10 cellular contexts compared by ENCODE assay signal in genomic region chr4:153651961-153652784, GRCh38. TPM values are rescaled to one million over a fixed set of nuclear protein-coding genes. Genes with fewer than 3 reads are reported as not detected.
DNase-seq lines count a peak whose midpoint lies in the region; ATAC-seq and TF ChIP-seq lines count a peak whose summit lies in the region.
"Had no signal": no experiment of that assay in that cellular context is flagged by ENCODE, and none has a peak within 500 bp of the region (broad histone marks: within the 10 kb centered on the region; RNA-seq: fewer than 3 reads in every experiment).

No MANE protein-coding gene starts in this region.

- intact Hi-C loops in adrenal gland (cut with DNase I) (no loop called here), lower lobe of right lung (cut with DNase I) (no loop called here)

- H3K9me3 Mint-ChIP-seq in progenitor cell of endocrine pancreas (ENCODE audit: low read depth), result no peaks in the 10 kb centered on the region
- H3K9me3 Mint-ChIP-seq: neural crest cell had no signal

- no peaks in the 10 kb centered on the region for H3K9me3 ChIP-seq in adrenal gland (replicated peaks in 1 of 3)
- no peaks in the 10 kb centered on the region for H3K9me3 ChIP-seq in lower lobe of right lung
- H3K9me3 ChIP-seq: thoracic aorta had no signal

- no peak overlapping the region for H3K4me3 Mint-ChIP-seq in progenitor cell of endocrine pancreas (ENCODE audit: low read depth)
- H3K4me3 Mint-ChIP-seq: neural crest cell had no signal

- H3K4me1 ChIP-seq in adrenal gland (replicated peaks in 1 of 2) (no peaks in the 10 kb centered on the region), lower lobe of right lung (peaks cover 41% of the 10 kb centered on the region)

- WGBS in adrenal gland, 4 donors, result 61 to 83% (median 71%) methylated on average over 7 to 11 of the region's 11 CpGs

- no peaks in the 10 kb centered on the region for H3K4me1 Mint-ChIP-seq in progenitor cell of endocrine pancreas (ENCODE audit: low read depth)

- TF ChIP-seq CTCF in adrenal gland (IDR thresholded peaks at IDR 0.05) (no peak), lower lobe of right lung (IDR thresholded peaks at IDR 0.05) (no peak), progenitor cell of endocrine pancreas (IDR thresholded peaks at IDR 0.05; ENCODE audit: unreplicated experiment) (no peak)

- H3K36me3 Mint-ChIP-seq in progenitor cell of endocrine pancreas (ENCODE audit: insufficient read depth), result no peaks in the 10 kb centered on the region

- ATAC-seq in lower lobe of right lung (peak; percentile 39 to 56), HG02852 (IDR thresholded peaks at IDR 0.05; ENCODE audit: unreplicated experiment) (no peak)

- H3K27me3 ChIP-seq in adrenal gland (no peaks in the 10 kb centered on the region), lower lobe of right lung (ENCODE audit: low read depth) (no peaks in the 10 kb centered on the region)

- H3K27ac ChIP-seq in adrenal gland, result peak overlapping the region; percentile 39 to 93 (median 52)
- peak overlapping the region; percentile 78 for H3K27ac ChIP-seq in lower lobe of right lung

- DNase-seq in AML-193 (lab: John Stamatoyannopoulos, UW), result peak; percentile 76 to 83
- DNase-seq in Kasumi-1 (lab: John Stamatoyannopoulos, UW), result peak; percentile 28 to 50
- DNase-seq in adrenal gland, result peak; percentile 26 to 67 (median 30)
- DNase-seq in lower lobe of right lung, result no peak
- no peak for DNase-seq in NCI-H345 (lab: John Stamatoyannopoulos, UW)
- DNase-seq in iPS-NIHi11 (ENCODE audit: low spot score), result no peak
- no peak for DNase-seq in progenitor cell of endocrine pancreas (ENCODE audit: low spot score, unreplicated experiment)

- H3K27ac Mint-ChIP-seq in progenitor cell of endocrine pancreas, result no peak overlapping the region

- H3K36me3 ChIP-seq in adrenal gland (replicated peaks in 1 of 2) (no peaks in the 10 kb centered on the region), lower lobe of right lung (no peaks in the 10 kb centered on the region)
- H3K36me3 ChIP-seq: thoracic aorta had no signal

- TF ChIP-seq POLR2A in adrenal gland (IDR thresholded peaks at IDR 0.05), result no peak

- H3K27me3 Mint-ChIP-seq in progenitor cell of endocrine pancreas, result peaks cover 9% of the 10 kb centered on the region

- H3K4me3 ChIP-seq in adrenal gland (no peak overlapping the region), lower lobe of right lung (no peak overlapping the region)
- H3K4me3 ChIP-seq: thoracic aorta had no signal

RNA-seq across cellular contexts. Expression of gene TLR2, which starts 31.9 kb away (rescaled TPM):
- 10 to 100 TPM in 7 of 8 donors, 1 to 10 TPM in 1; 8.6 to 57.2 (median 32.8) TPM for total RNA-seq in adrenal gland
- polyA plus RNA-seq in adrenal gland, result 10 to 100 TPM in 1 of 3 donors, 1 to 10 TPM in 2; 8.7 to 12.5 (median 9.7) TPM
- total RNA-seq in lower lobe of right lung, result 102 TPM
- total RNA-seq in progenitor cell of endocrine pancreas, result 4.8 and 5.1 TPM in 2 replicates

Comparison
In these comparisons a context has a peak if more than half of its experiments do, and no peak if none do; other contexts are left out.
1. DNase-seq: peak in AML-193 (2 of 2), Kasumi-1 (2 of 2) and adrenal gland (7 of 7); none in lower lobe of right lung (single experiment), NCI-H345 (single experiment), iPS-NIHi11 (single experiment) and progenitor cell of endocrine pancreas (single experiment).